In the genomic region with DNA sequence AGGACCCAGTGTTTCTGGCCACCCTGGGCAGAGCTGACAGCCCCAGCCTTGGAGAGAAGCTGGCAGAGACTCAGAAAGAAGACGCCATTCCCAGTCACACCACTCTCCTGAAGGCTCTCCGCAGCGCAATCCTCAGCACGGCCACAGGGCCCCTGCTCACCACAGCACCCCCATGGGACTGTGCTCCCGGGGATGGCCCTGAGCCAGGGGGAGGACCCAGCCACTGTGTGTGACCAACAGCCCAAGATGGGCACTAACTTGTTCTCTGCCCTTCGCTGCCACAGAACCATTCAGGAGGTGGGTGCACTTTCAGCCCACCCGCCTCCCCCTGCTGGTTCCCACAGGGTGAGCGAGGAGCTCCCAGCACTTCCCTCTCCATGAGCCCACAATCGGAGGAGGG, we compare ENCODE assay signal across 2 cellular contexts.
TF ChIP-seq lines count a peak whose summit lies in the region.

No MANE protein-coding gene starts in this region.

TF ChIP-seq in HEK293, 187 proteins besides CTCF, POLR2A, EP300 and RAD21:
- TF ChIP-seq ZIC2 (tag by site-specific recombination; IDR thresholded peaks at IDR 0.05) (0 out of 2 replicates have a peak, but pooled peaks have one; percentile 31), ZNF175 (tag by site-specific recombination; IDR thresholded peaks at IDR 0.05) (no peak), ZNF341 (tag by site-specific recombination; IDR thresholded peaks at IDR 0.05; ENCODE audit: low read depth) (0 out of 2 replicates have a peak, but pooled peaks have one; percentile 12), ZNF423 (tag by site-specific recombination; IDR thresholded peaks at IDR 0.05) (no peak)
- TF ChIP-seq, protein P1, sequence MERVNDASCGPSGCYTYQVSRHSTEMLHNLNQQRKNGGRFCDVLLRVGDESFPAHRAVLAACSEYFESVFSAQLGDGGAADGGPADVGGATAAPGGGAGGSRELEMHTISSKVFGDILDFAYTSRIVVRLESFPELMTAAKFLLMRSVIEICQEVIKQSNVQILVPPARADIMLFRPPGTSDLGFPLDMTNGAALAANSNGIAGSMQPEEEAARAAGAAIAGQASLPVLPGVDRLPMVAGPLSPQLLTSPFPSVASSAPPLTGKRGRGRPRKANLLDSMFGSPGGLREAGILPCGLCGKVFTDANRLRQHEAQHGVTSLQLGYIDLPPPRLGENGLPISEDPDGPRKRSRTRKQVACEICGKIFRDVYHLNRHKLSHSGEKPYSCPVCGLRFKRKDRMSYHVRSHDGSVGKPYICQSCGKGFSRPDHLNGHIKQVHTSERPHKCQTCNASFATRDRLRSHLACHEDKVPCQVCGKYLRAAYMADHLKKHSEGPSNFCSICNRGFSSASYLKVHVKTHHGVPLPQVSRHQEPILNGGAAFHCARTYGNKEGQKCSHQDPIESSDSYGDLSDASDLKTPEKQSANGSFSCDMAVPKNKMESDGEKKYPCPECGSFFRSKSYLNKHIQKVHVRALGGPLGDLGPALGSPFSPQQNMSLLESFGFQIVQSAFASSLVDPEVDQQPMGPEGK (tag by site-specific recombination; IDR thresholded peaks at IDR 0.05), result peak; percentile 40; the same call in 1 of the 2 replicates

TF ChIP-seq in K562, 482 proteins besides CTCF, POLR2A, EP300 and RAD21:
- TF ChIP-seq, protein P2, sequence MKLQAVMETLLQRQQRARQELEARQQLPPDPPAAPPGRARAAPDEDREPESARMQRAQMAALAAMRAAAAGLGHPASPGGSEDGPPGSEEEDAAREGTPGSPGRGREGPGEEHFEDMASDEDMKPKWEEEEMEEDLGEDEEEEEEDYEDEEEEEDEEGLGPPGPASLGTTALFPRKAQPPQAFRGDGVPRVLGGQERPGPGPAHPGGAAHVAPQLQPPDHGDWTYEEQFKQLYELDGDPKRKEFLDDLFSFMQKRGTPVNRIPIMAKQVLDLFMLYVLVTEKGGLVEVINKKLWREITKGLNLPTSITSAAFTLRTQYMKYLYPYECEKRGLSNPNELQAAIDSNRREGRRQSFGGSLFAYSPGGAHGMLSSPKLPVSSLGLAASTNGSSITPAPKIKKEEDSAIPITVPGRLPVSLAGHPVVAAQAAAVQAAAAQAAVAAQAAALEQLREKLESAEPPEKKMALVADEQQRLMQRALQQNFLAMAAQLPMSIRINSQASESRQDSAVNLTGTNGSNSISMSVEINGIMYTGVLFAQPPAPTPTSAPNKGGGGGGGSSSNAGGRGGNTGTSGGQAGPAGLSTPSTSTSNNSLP (IDR thresholded peaks at IDR 0.05; ENCODE audit: borderline replicate concordance, low read depth, low read length), result no peak
- no peak for TF ChIP-seq ZNF282 (CRISPR knock-in tag; IDR thresholded peaks at IDR 0.05)
- no peak for TF ChIP-seq NBN (IDR thresholded peaks at IDR 0.05; ENCODE audit: low read depth)
- no peak for TF ChIP-seq HDGF (IDR thresholded peaks at IDR 0.05)
- TF ChIP-seq, protein P3, sequence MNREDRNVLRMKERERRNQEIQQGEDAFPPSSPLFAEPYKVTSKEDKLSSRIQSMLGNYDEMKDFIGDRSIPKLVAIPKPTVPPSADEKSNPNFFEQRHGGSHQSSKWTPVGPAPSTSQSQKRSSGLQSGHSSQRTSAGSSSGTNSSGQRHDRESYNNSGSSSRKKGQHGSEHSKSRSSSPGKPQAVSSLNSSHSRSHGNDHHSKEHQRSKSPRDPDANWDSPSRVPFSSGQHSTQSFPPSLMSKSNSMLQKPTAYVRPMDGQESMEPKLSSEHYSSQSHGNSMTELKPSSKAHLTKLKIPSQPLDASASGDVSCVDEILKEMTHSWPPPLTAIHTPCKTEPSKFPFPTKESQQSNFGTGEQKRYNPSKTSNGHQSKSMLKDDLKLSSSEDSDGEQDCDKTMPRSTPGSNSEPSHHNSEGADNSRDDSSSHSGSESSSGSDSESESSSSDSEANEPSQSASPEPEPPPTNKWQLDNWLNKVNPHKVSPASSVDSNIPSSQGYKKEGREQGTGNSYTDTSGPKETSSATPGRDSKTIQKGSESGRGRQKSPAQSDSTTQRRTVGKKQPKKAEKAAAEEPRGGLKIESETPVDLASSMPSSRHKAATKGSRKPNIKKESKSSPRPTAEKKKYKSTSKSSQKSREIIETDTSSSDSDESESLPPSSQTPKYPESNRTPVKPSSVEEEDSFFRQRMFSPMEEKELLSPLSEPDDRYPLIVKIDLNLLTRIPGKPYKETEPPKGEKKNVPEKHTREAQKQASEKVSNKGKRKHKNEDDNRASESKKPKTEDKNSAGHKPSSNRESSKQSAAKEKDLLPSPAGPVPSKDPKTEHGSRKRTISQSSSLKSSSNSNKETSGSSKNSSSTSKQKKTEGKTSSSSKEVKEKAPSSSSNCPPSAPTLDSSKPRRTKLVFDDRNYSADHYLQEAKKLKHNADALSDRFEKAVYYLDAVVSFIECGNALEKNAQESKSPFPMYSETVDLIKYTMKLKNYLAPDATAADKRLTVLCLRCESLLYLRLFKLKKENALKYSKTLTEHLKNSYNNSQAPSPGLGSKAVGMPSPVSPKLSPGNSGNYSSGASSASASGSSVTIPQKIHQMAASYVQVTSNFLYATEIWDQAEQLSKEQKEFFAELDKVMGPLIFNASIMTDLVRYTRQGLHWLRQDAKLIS (CRISPR knock-in tag; IDR thresholded peaks at IDR 0.05), result no peak
- TF ChIP-seq, protein P4, sequence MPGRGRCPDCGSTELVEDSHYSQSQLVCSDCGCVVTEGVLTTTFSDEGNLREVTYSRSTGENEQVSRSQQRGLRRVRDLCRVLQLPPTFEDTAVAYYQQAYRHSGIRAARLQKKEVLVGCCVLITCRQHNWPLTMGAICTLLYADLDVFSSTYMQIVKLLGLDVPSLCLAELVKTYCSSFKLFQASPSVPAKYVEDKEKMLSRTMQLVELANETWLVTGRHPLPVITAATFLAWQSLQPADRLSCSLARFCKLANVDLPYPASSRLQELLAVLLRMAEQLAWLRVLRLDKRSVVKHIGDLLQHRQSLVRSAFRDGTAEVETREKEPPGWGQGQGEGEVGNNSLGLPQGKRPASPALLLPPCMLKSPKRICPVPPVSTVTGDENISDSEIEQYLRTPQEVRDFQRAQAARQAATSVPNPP (IDR thresholded peaks at IDR 0.05; ENCODE audit: borderline replicate concordance, insufficient read depth, insufficient read length), result no peak
- TF ChIP-seq SIRT6 (IDR thresholded peaks at IDR 0.05; ENCODE audit: low read depth, low read length), result no peak
- no peak for TF ChIP-seq ZNF766 (CRISPR knock-in tag; conservative IDR thresholded peaks at IDR 0.05)
- no peak for TF ChIP-seq RCOR1 (IDR thresholded peaks at IDR 0.05; ENCODE audit: borderline replicate concordance in 1 of 2, low read depth in 2 of 2, low read length in 2 of 2)
- TF ChIP-seq SIX5 (IDR thresholded peaks at IDR 0.05; ENCODE audit: borderline replicate concordance in 1 of 2, insufficient read depth in 1 of 2, low read depth in 1 of 2, low read length in 2 of 2), result no peak
- no peak for TF ChIP-seq ZNF507 (tag; conservative IDR thresholded peaks at IDR 0.05)
- no peak for TF ChIP-seq L3MBTL2 (IDR thresholded peaks at IDR 0.05)
- TF ChIP-seq MAZ (CRISPR knock-in tag; conservative IDR thresholded peaks at IDR 0.05 in 1 of 2, IDR thresholded peaks at IDR 0.05 in 1 of 2), result no peak
- TF ChIP-seq, protein P5, sequence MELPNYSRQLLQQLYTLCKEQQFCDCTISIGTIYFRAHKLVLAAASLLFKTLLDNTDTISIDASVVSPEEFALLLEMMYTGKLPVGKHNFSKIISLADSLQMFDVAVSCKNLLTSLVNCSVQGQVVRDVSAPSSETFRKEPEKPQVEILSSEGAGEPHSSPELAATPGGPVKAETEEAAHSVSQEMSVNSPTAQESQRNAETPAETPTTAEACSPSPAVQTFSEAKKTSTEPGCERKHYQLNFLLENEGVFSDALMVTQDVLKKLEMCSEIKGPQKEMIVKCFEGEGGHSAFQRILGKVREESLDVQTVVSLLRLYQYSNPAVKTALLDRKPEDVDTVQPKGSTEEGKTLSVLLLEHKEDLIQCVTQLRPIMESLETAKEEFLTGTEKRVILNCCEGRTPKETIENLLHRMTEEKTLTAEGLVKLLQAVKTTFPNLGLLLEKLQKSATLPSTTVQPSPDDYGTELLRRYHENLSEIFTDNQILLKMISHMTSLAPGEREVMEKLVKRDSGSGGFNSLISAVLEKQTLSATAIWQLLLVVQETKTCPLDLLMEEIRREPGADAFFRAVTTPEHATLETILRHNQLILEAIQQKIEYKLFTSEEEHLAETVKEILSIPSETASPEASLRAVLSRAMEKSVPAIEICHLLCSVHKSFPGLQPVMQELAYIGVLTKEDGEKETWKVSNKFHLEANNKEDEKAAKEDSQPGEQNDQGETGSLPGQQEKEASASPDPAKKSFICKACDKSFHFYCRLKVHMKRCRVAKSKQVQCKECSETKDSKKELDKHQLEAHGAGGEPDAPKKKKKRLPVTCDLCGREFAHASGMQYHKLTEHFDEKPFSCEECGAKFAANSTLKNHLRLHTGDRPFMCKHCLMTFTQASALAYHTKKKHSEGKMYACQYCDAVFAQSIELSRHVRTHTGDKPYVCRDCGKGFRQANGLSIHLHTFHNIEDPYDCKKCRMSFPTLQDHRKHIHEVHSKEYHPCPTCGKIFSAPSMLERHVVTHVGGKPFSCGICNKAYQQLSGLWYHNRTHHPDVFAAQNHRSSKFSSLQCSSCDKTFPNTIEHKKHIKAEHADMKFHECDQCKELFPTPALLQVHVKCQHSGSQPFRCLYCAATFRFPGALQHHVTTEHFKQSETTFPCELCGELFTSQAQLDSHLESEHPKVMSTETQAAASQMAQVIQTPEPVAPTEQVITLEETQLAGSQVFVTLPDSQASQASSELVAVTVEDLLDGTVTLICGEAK (IDR thresholded peaks at IDR 0.05), result no peak
- TF ChIP-seq, protein P5 (CRISPR knock-in tag; IDR thresholded peaks at IDR 0.05), result no peak
